ENCODE assay signal across 8 cellular contexts in the genomic region with DNA sequence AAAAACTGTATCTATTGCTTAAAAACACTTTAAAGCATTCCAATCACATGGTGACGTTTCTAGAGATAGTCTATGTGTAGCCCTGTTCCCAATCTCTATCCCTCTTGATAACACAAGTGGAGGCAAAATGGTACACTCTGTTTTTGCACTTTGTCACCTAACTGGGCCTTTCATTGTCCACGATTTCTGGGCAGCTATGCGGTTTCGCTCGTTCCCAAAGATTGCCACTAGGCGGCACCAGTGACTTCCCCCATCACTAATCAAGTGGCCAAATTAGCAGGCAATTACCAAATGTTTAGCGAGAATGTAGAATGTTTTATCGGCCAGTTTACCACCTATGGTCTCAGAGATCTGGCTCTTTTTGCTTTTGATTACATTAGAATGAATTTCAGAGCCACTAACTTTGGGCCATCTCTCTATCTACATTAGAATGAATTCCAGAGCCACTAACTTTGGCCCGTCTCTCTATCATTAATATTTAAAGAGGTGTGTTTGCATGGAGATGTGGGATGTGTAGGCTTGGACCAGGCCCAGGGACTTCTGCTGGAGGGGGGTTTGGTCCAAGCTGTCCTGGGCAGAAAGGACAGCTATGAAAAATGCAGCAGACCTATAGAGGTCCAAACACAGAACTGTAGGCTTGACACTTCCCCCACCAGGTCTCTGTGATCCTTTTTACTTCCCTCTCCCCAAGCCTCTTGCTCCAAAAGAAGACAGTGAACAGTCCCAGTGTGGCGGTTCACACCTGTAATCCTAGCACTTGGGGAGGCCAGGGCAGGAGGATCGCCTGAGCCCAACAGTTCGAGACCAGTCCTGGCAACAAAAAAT.
A peak's percentile ranks its signal among the peaks of the same experiment; 100 is the strongest.
DNase-seq lines count a peak whose midpoint lies in the region; ATAC-seq, FAIRE-seq and TF ChIP-seq lines count a peak whose summit lies in the region.

No MANE protein-coding gene starts in this region.

- ATAC-seq in A549, result peak; percentile 71 to 74; a peak in 5 of 6 replicates
- ATAC-seq in HG03342 (IDR thresholded peaks at IDR 0.05; ENCODE audit: unreplicated experiment), result peak; percentile 76
- peak; percentile 37 to 84 (median 68) for ATAC-seq in psoas muscle
- ATAC-seq in aorta (ENCODE audit: low FRiP score), result peak; percentile 84

- 0 out of 3 replicates have a peak overlapping the region, but pooled peaks have one; percentile 35 for H3K4me2 ChIP-seq in A549

- POLR2A ChIA-PET in A549 (lab: Yijun Ruan, JAX) (no interaction called here), RWPE1 (lab: Yijun Ruan, JAX; ENCODE audit: low non-redundant PET) (no interaction called here)

- H3K27ac ChIP-seq in A549, result no peak overlapping the region
- H3K27ac ChIP-seq in RWPE1, result no peak overlapping the region
- H3K27ac ChIP-seq in psoas muscle, result no peak overlapping the region
- no peak overlapping the region for H3K27ac ChIP-seq in aorta (ENCODE audit: low read depth in 1 of 2, low read length in 2 of 2)

- DNase-seq in A549 (ENCODE audit: low read depth in 1 of 2, low spot score in 1 of 2) (peak; percentile 33 to 47), GM18507 (ENCODE audit: extremely low spot score, insufficient read length, low read depth) (peak; percentile 55), RWPE1 (ENCODE audit: low spot score) (peak; percentile 44), head of caudate nucleus (peak in 41 of 42 donors; percentile 23 to 91 (median 71)), psoas muscle (peak; percentile 44 to 68), aorta (no peak)
- peak; percentile 74 for DNase-seq in activated naive CD4-positive, alpha-beta T cell treated with Interleukin-2 at 50 U/mL for 16 hours

- no peaks in the 10 kb centered on the region for H3K9me3 ChIP-seq in A549
- no peaks in the 10 kb centered on the region for H3K9me3 ChIP-seq in psoas muscle
- no peaks in the 10 kb centered on the region for H3K9me3 ChIP-seq in aorta (ENCODE audit: control insufficient read depth, low read length)

- 33% methylated on average over 12 of the region's 12 CpGs for WGBS in A549 (ENCODE audit: missing lambda C conversion rate)
- 35 to 38% (median 36%) methylated on average over 12 of the region's 12 CpGs for WGBS in psoas muscle, 3 donors
- WGBS in aorta, 2 donors, result 36 to 41% methylated on average over 12 of the region's 12 CpGs

- H3K27me3 ChIP-seq in psoas muscle (ENCODE audit: insufficient read depth in 3 of 3, low read length in 2 of 3) (no peaks in the 10 kb centered on the region), aorta (ENCODE audit: control insufficient read depth in 1 of 2, insufficient read depth in 2 of 2, low read length in 1 of 2) (no peaks in the 10 kb centered on the region)

- intact Hi-C loops in head of caudate nucleus (cut with DNase I) (loop anchor here (5.0 kb wide), 2 partner anchors 90 to 110 kb away; partner anchors contain the start of gene EPC1), psoas muscle (cut with DNase I) (loop anchor here (2.0 to 5.0 kb wide), 4 partner anchors 90 to 110 kb away; partner anchors contain the start of gene EPC1 (in 2 of the 2)), aorta (cut with DNase I) (loop anchor here (2.0 to 5.0 kb wide), 3 partner anchors 90 to 110 kb away; partner anchors contain the start of gene EPC1 (in 2 of the 2))

- CTCF ChIA-PET in A549 (lab: Yijun Ruan, JAX), result interaction anchor here (0.5 to 3.6 kb wide), 30 partner anchors 10 to 360 kb away, joined by 3 to 21 read pairs (median 4); no protein-coding TSS in a partner anchor
- CTCF ChIA-PET in RWPE1 (lab: Yijun Ruan, JAX), result interaction anchor here (0.6 to 1.4 kb wide), 9 partner anchors 14 to 444 kb away, joined by 3 to 8 read pairs (median 3); no protein-coding TSS in a partner anchor

- FAIRE-seq in A549 (lab: Jason Lieb, UNC) (peak; percentile 13), GM18507 (lab: Jason Lieb, UNC) (peak; percentile 87)

- no peak for TF ChIP-seq EP300 in A549 (IDR thresholded peaks at IDR 0.05)

- TF ChIP-seq CTCF in A549 (IDR thresholded peaks at IDR 0.05) (peak; percentile 86), RWPE1 (conservative IDR thresholded peaks at IDR 0.05; ENCODE audit: low read depth) (peak; percentile 89), psoas muscle (IDR thresholded peaks at IDR 0.05) (peak; percentile 81)

- peak; percentile 77 for TF ChIP-seq RAD21 in A549 (conservative IDR thresholded peaks at IDR 0.05 in 1 of 2, IDR thresholded peaks at IDR 0.05 in 1 of 2)

- no peak overlapping the region for H3K4me3 ChIP-seq in A549
- H3K4me3 ChIP-seq in psoas muscle, result no peak overlapping the region
- H3K4me3 ChIP-seq in aorta (ENCODE audit: low read length in 2 of 2), result no peak overlapping the region

- H3K36me3 ChIP-seq in psoas muscle (ENCODE audit: insufficient read depth in 1 of 2, low read depth in 1 of 2), result no peaks in the 10 kb centered on the region
- no peaks in the 10 kb centered on the region for H3K36me3 ChIP-seq in aorta (ENCODE audit: control insufficient read depth in 1 of 2, insufficient read depth in 2 of 2, low read length in 1 of 2)

- H3K4me1 ChIP-seq in A549 (peaks cover 10% of the 10 kb centered on the region), psoas muscle (no peaks in the 10 kb centered on the region), aorta (ENCODE audit: control insufficient read depth in 1 of 2, insufficient read depth in 2 of 2, low read length in 2 of 2) (no peaks in the 10 kb centered on the region)

- no peak for TF ChIP-seq POLR2A in A549 (IDR thresholded peaks at IDR 0.05; ENCODE audit: low read length)

TF ChIP-seq in A549, 52 proteins besides CTCF, POLR2A, EP300 and RAD21:
- TF ChIP-seq ZC3H11A (IDR thresholded peaks at IDR 0.05) (no peak), MAZ (IDR thresholded peaks at IDR 0.05; ENCODE audit: borderline replicate concordance, low read depth, low read length) (no peak), FOXS1 (CRISPR knock-in tag; IDR thresholded peaks at IDR 0.05) (no peak), SMC3 (IDR thresholded peaks at IDR 0.05) (peak; percentile 84), POLR2AphosphoS2 (conservative IDR thresholded peaks at IDR 0.05; ENCODE audit: low read length) (no peak)
TF ChIP-seq in A549: peak in this region for 1.

Comparison
In these comparisons a context has a peak if more than half of its experiments do, and no peak if none do; other contexts are left out.
1. DNase-seq: peak in A549 (2 of 2), GM18507 (single experiment), RWPE1 (single experiment), activated naive CD4-positive, alpha-beta T cell treated with Interleukin-2 at 50 U/mL for 16 hours (single experiment), head of caudate nucleus (41 of 42) and psoas muscle (2 of 2); none in aorta (0 of 2).
2. Peak in every context shown above with its lines, with median percentiles within 50 percentile points of each other: ATAC-seq and CTCF ChIP-seq.